In the genomic region with DNA sequence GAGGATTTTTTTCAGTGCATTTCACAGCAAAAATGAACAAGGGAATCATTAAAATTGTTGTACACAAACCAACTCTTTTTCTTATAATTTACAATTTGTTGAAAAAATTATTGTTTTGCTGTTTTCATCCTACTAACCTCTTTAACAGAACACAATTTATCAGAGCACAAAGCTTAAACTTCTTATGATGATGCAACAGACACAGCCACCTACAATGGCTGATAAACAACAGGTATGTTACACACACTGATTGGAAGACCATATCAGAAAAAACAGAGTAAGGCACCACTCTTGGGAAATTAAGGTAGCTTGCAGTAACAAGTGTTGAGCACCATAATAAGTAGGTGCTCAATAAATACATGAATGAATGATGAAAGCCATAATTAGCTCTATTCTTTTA, we compare ENCODE assay signal across 11 cellular contexts.
"Had no signal": no experiment of that assay in that cellular context is flagged by ENCODE, and none has a peak within 500 bp of the region (broad histone marks: within the 10 kb centered on the region; RNA-seq: fewer than 3 reads in every experiment).

No MANE protein-coding gene starts in this region.

- H3K4me3 ChIP-seq: GM23248, GM23338, HAP-1 had no signal

- H2AFZ ChIP-seq: GM23248, GM23338 had no signal

- H3K9ac ChIP-seq: GM23248 had no signal

- FAIRE-seq: H1, H54 had no signal

- H3K9me3 ChIP-seq: HAP-1 had no signal

- H3K27ac ChIP-seq: GM23248 had no signal

- H3K4me1 ChIP-seq: HAP-1 had no signal

- DNase-seq: GM23248, GOT3, H7, H9, HCEC 1CT, HFFc6 had no signal

- H3K4me2 ChIP-seq: GM23338 had no signal

- ATAC-seq: GM23338, HCT116 had no signal
